Comparison of ENCODE assay signal across 8 cellular contexts in genomic region chr3:33441322-33441976, GRCh38. TPM values are rescaled to one million over a fixed set of nuclear protein-coding genes. Genes with fewer than 3 reads are reported as not detected.
DNase-seq lines count a peak whose midpoint lies in the region; ATAC-seq and TF ChIP-seq lines count a peak whose summit lies in the region.

No MANE protein-coding gene starts in this region.

- H3K4me1 Mint-ChIP-seq in Caco-2 (ENCODE audit: low read depth, unreplicated experiment) (peaks cover 23% of the 10 kb centered on the region), osteocyte (ENCODE audit: unreplicated experiment) (peaks cover 38% of the 10 kb centered on the region)

- BruUV-seq in Caco-2 (replicated peaks; lab: Mats Ljungman, UMichigan) = TSS peak; percentile 98

- H3K27ac ChIP-seq in SK-N-MC = peak overlapping the region; percentile 97

- H3K9me3 ChIP-seq in Caco-2 = no peaks in the 10 kb centered on the region
- H3K9me3 ChIP-seq in SK-N-MC (ENCODE audit: low read depth, low read length) = no peaks in the 10 kb centered on the region

- H3K9me3 Mint-ChIP-seq in Caco-2 (ENCODE audit: unreplicated experiment) (no peaks in the 10 kb centered on the region), osteocyte (ENCODE audit: unreplicated experiment) (no peaks in the 10 kb centered on the region)

- H3K27me3 ChIP-seq in Caco-2 (replicated peaks; ENCODE audit: control insufficient read depth, insufficient read depth, low read length) = no peaks in the 10 kb centered on the region

- H3K4me3 ChIP-seq in Caco-2 (ENCODE audit: low read depth, low read length) (peak overlapping the region; percentile 48), SK-N-MC (peak overlapping the region; percentile 94), fibroblast of pulmonary artery (replicated peaks; ENCODE audit: low read depth, low read length) (peak overlapping the region; percentile 81)

- H3K27ac Mint-ChIP-seq in Caco-2 (ENCODE audit: unreplicated experiment) (peak overlapping the region; percentile 99), osteocyte (ENCODE audit: unreplicated experiment) (peak overlapping the region; percentile 100)

- POLR2A ChIA-PET in Caco-2 (lab: Charles Lee) = interaction anchor here (0.9 to 1.8 kb wide), 3 partner anchors 140 to 357 kb away, joined by 3 to 17 read pairs (median 4); partner anchors contain the start of genes CLASP2 and PDCD6IP

- H3K4me3 Mint-ChIP-seq in Caco-2 (ENCODE audit: unreplicated experiment) (peak overlapping the region; percentile 98), osteocyte (ENCODE audit: unreplicated experiment) (peak overlapping the region; percentile 98)

- intact Hi-C loops in Caco-2 (cut with micrococcal nuclease; ENCODE audit: unreplicated experiment) = loop anchor here (2.0 to 5.0 kb wide), 4 partner anchors 41 to 346 kb away; partner anchors contain the start of gene CLASP2

- peak overlapping the region; percentile 91 for H3K9ac ChIP-seq in SK-N-MC (ENCODE audit: insufficient read length)

- DNase-seq in Caco-2 (peak in 1 of 2 experiments; percentile 14), SK-N-MC (ENCODE audit: low read depth, low spot score) (no peak), fibroblast of pulmonary artery (ENCODE audit: low read depth) (no peak), osteocyte (ENCODE audit: extremely low spot score, unreplicated experiment) (no peak), AG20443 (ENCODE audit: low spot score) (no peak), SW480 (ENCODE audit: low spot score) (no peak)

- peaks cover 30% of the 10 kb centered on the region for H3K4me1 ChIP-seq in Caco-2

- peaks cover 26% of the 10 kb centered on the region for H3K36me3 Mint-ChIP-seq in Caco-2 (ENCODE audit: insufficient read depth, unreplicated experiment)
- no peaks in the 10 kb centered on the region for H3K36me3 Mint-ChIP-seq in osteocyte (ENCODE audit: unreplicated experiment)

- no peak for ATAC-seq in HG03521 (IDR thresholded peaks at IDR 0.05; ENCODE audit: unreplicated experiment)
- no peak for ATAC-seq in HG02884 (IDR thresholded peaks at IDR 0.05; ENCODE audit: unreplicated experiment)

- CTCF ChIA-PET in Caco-2 (lab: Charles Lee) = interaction anchor here (0.6 to 1.0 kb wide), 3 partner anchors 34 to 140 kb away, joined by 3 to 7 read pairs (median 3); no protein-coding TSS in a partner anchor

- TF ChIP-seq CTCF in Caco-2 (IDR thresholded peaks at IDR 0.05; ENCODE audit: insufficient read depth in 1 of 2, low read depth in 1 of 2, low read length in 1 of 2, severe bottlenecking in 1 of 2, unreplicated experiment in 1 of 2) (no peak), fibroblast of pulmonary artery (IDR thresholded peaks at IDR 0.05; ENCODE audit: low read length, missing control alignments) (no peak), osteocyte (IDR thresholded peaks at IDR 0.05) (no peak)

- H3K36me3 ChIP-seq in Caco-2 (ENCODE audit: control insufficient read depth, insufficient read depth, low read length) (no peaks in the 10 kb centered on the region), SK-N-MC (ENCODE audit: insufficient read depth, low read length) (no peaks in the 10 kb centered on the region)

- H3K27me3 Mint-ChIP-seq in Caco-2 (ENCODE audit: insufficient read depth, unreplicated experiment) (no peaks in the 10 kb centered on the region), osteocyte (ENCODE audit: unreplicated experiment) (no peaks in the 10 kb centered on the region)

RNA-seq across cellular contexts. Expression of gene UBP1, which starts 1.2 kb away (rescaled TPM):
- 87.7 and 90.8 TPM in 2 replicates for total RNA-seq in Caco-2 (2022)
- 53.2 and 57.0 TPM in 2 replicates for total RNA-seq in osteocyte
